Comparison of ENCODE assay signal across 11 cellular contexts in genomic region chr2:121185571-121186074, GRCh38.
DNase-seq lines count a peak whose midpoint lies in the region; ATAC-seq, FAIRE-seq and TF ChIP-seq lines count a peak whose summit lies in the region.
"Had no signal": no experiment of that assay in that cellular context is flagged by ENCODE, and none has a peak within 500 bp of the region (broad histone marks: within the 10 kb centered on the region; RNA-seq: fewer than 3 reads in every experiment).

No MANE protein-coding gene starts in this region.

- no peak overlapping the region for H3K18ac ChIP-seq in H9 (ENCODE audit: insufficient read length, low read depth, low read length)

- no peak overlapping the region for H3T11ph ChIP-seq in H9 (ENCODE audit: low read length)

- no peaks in the 10 kb centered on the region for H3K79me1 ChIP-seq in H9 (ENCODE audit: insufficient read depth, low read depth, low read length, poor library complexity, severe bottlenecking)

- no peak overlapping the region for H3K27ac Mint-ChIP-seq in H9
- no peak overlapping the region for H3K27ac Mint-ChIP-seq in immature natural killer cell
- H3K27ac Mint-ChIP-seq: stimulated activated naive CD8-positive, alpha-beta T cell treated with anti-CD3 and anti-CD28 coated beads, Interleukin-15, Interleukin-2, amounts not matched to agents 100 ng/mL and 50 ng/mL, for 24 hours had no signal

- TF ChIP-seq CTCF in H9 (conservative IDR thresholded peaks at IDR 0.05) (no peak), pancreas (IDR thresholded peaks at IDR 0.05) (no peak), colonic mucosa (IDR thresholded peaks at IDR 0.05) (no peak)

- H3K4me3 Mint-ChIP-seq in H9 = no peak overlapping the region
- no peak overlapping the region for H3K4me3 Mint-ChIP-seq in immature natural killer cell
- H3K4me3 Mint-ChIP-seq: stimulated activated naive CD8-positive, alpha-beta T cell treated with anti-CD3 and anti-CD28 coated beads, Interleukin-15, Interleukin-2, amounts not matched to agents 100 ng/mL and 50 ng/mL, for 24 hours had no signal

- H3K56ac ChIP-seq in H9 (ENCODE audit: insufficient read length, low read depth, low read length) = no peak overlapping the region

- H3K4me1 Mint-ChIP-seq in H9 (peaks cover 5 to 6% of the 10 kb centered on the region in 2 experiments), immature natural killer cell (no peaks in the 10 kb centered on the region)

- no peak overlapping the region for H2BK120ac ChIP-seq in H9 (ENCODE audit: low read depth, low read length, poor library complexity, severe bottlenecking)

- no peaks in the 10 kb centered on the region for H4K20me1 ChIP-seq in H9 (ENCODE audit: control insufficient read depth, insufficient read depth, insufficient read length)

- H3K23ac ChIP-seq in H9 (ENCODE audit: insufficient read length, low read depth, low read length) = no peak overlapping the region

- no peak overlapping the region for H2BK20ac ChIP-seq in H9 (ENCODE audit: low read depth, low read length, poor library complexity, severe bottlenecking)

- H3K79me2 ChIP-seq in H9 (ENCODE audit: insufficient read depth, low read length) = no peaks in the 10 kb centered on the region

- H4K5ac ChIP-seq in H9 (ENCODE audit: insufficient read length, low read depth, low read length) = no peak overlapping the region

- H3K36me3 ChIP-seq in pancreas (no peaks in the 10 kb centered on the region), colonic mucosa (no peaks in the 10 kb centered on the region)
- H3K36me3 ChIP-seq: HAP-1 had no signal

- H3K4me3 ChIP-seq in pancreas (no peak overlapping the region), colonic mucosa (no peak overlapping the region)
- H3K4me3 ChIP-seq: HAP-1 had no signal

- H3K9me3 Mint-ChIP-seq in H9 (no peaks in the 10 kb centered on the region), immature natural killer cell (no peaks in the 10 kb centered on the region)
- H3K9me3 Mint-ChIP-seq: stimulated activated naive CD8-positive, alpha-beta T cell treated with anti-CD3 and anti-CD28 coated beads, Interleukin-15, Interleukin-2, amounts not matched to agents 100 ng/mL and 50 ng/mL, for 24 hours had no signal

- H3K4me1 ChIP-seq in H9 (ENCODE audit: insufficient read depth, low read length) (no peaks in the 10 kb centered on the region), pancreas (peaks cover 0 to 3% (median 0%) of the 10 kb centered on the region in 3 donors), colonic mucosa (no peaks in the 10 kb centered on the region)
- H3K4me1 ChIP-seq: HAP-1 had no signal

- H3K27me3 Mint-ChIP-seq in H9 (ENCODE audit: low read depth) (peaks cover 13% of the 10 kb centered on the region), immature natural killer cell (ENCODE audit: low read depth in 3 of 3) (peaks cover 0 to 2% (median 0%) of the 10 kb centered on the region in 3 donors)
- H3K27me3 Mint-ChIP-seq: stimulated activated naive CD8-positive, alpha-beta T cell treated with anti-CD3 and anti-CD28 coated beads, Interleukin-15, Interleukin-2, amounts not matched to agents 100 ng/mL and 50 ng/mL, for 24 hours had no signal

- H2BK15ac ChIP-seq in H9 (ENCODE audit: low read depth, low read length) = no peak overlapping the region

- no peak overlapping the region for H4K91ac ChIP-seq in H9 (ENCODE audit: insufficient read length, low read depth, low read length)

- FAIRE-seq in pancreas (lab: Jason Lieb, UNC) = no peak

- DNase-seq in H9 (no peak), NCI-H345 treated with DMSO at 0.1 percent for 48 hours (lab: John Stamatoyannopoulos, UW; ENCODE audit: unreplicated experiment) (peak; percentile 89), pancreas (peak in 2 of 6 donors; percentile 8 to 24), GDM1 (lab: John Stamatoyannopoulos, UW) (no peak), colonic mucosa (no peak), immature natural killer cell (no peak), NCI-H1436 (lab: John Stamatoyannopoulos, UW) (no peak)
- DNase-seq: activated effector memory CD4-positive, alpha-beta T cell treated with Interleukin-2 at 50 U/mL for 16 hours had no signal

- H3K4me2 ChIP-seq in H9 (ENCODE audit: insufficient read depth, insufficient read length, low read length) = no peak overlapping the region

- H3K27me3 ChIP-seq in H9 (ENCODE audit: insufficient read depth, low read length) = no peaks in the 10 kb centered on the region
- H3K27me3 ChIP-seq in pancreas = no peaks in the 10 kb centered on the region
- H3K27me3 ChIP-seq in colonic mucosa = no peaks in the 10 kb centered on the region

- no peak overlapping the region for H3K4ac ChIP-seq in H9 (ENCODE audit: low read depth, low read length)

- H2AK5ac ChIP-seq in H9 (ENCODE audit: insufficient read length, low read length) = no peak overlapping the region

- no peak overlapping the region for H3K9ac ChIP-seq in H9 (ENCODE audit: extremely low read depth, insufficient read length, low read length)
- H3K9ac ChIP-seq in colonic mucosa (ENCODE audit: low read depth in 2 of 2, low read length in 2 of 2) = no peak overlapping the region

- no peak overlapping the region for H4K8ac ChIP-seq in H9 (replicated peaks; ENCODE audit: insufficient read length, low read depth, low read length)

- no peak overlapping the region for H2AFZ ChIP-seq in H9 (ENCODE audit: low read length)

- H2BK12ac ChIP-seq in H9 (ENCODE audit: insufficient read length, low read depth, low read length) = no peak overlapping the region

- H3K27ac ChIP-seq in H9 (ENCODE audit: insufficient read length, low read depth, low read length) = no peak overlapping the region
- H3K27ac ChIP-seq in cingulate gyrus (ENCODE audit: low read depth, low read length) = peak overlapping the region; percentile 51
- H3K27ac ChIP-seq in pancreas = no peak overlapping the region
- H3K27ac ChIP-seq in colonic mucosa = no peak overlapping the region

- no CpG with 5 or more reads among the region's 5 CpGs for WGBS in H9 (ENCODE audit: extremely low coverage, insufficient read length, low lambda C conversion rate)
- WGBS in pancreas, 2 donors = 51 to 52% methylated on average over 5 of the region's 5 CpGs

- peak overlapping the region; percentile 41 for H3K14ac ChIP-seq in H9 (ENCODE audit: insufficient read depth, low read length)

- H3K36me3 Mint-ChIP-seq in H9 (ENCODE audit: insufficient read depth in 1 of 3, low read depth in 3 of 3) (no peaks in the 10 kb centered on the region; a peak in 1 of 7 replicates), immature natural killer cell (no peaks in the 10 kb centered on the region)

- no peaks in the 10 kb centered on the region for H3K9me3 ChIP-seq in H9 (ENCODE audit: control insufficient read depth, low read depth, low read length)
- no peaks in the 10 kb centered on the region for H3K9me3 ChIP-seq in pancreas
- H3K9me3 ChIP-seq in colonic mucosa = no peaks in the 10 kb centered on the region
- H3K9me3 ChIP-seq: HAP-1 had no signal

- H2BK5ac ChIP-seq in H9 (ENCODE audit: insufficient read length, low read length) = no peak overlapping the region

- no peaks in the 10 kb centered on the region for H3K23me2 ChIP-seq in H9 (ENCODE audit: insufficient read length, low read depth, low read length, poor library complexity, severe bottlenecking)

- intact Hi-C loops in pancreas (cut with DNase I) = no loop called here
- intact Hi-C loops in colonic mucosa (cut with DNase I) = no loop called here

- peak; percentile 28 to 72 (median 54) for ATAC-seq in pancreas
